In genomic region chr3:13500133-13500885, GRCh38 we compare ENCODE assay signal across 11 cellular contexts. TPM values are rescaled to one million over a fixed set of nuclear protein-coding genes. Genes with fewer than 3 reads are reported as not detected.
A peak's percentile ranks its signal among the peaks of the same experiment; 100 is the strongest.
DNase-seq lines count a peak whose midpoint lies in the region; ATAC-seq and TF ChIP-seq lines count a peak whose summit lies in the region.
"Had no signal": no experiment of that assay in that cellular context is flagged by ENCODE, and none has a peak within 500 bp of the region (broad histone marks: within the 10 kb centered on the region; RNA-seq: fewer than 3 reads in every experiment).

No MANE protein-coding gene starts in this region.

- peak; percentile 41 for DNase-seq in MCF 10A (ENCODE audit: unreplicated experiment)
- DNase-seq in breast epithelium (ENCODE audit: low spot score in 2 of 2) = no peak
- DNase-seq in PC-9 = no peak
- peak; percentile 53 for DNase-seq in Right ventricle myocardium superior
- no peak for DNase-seq in upper lobe of left lung
- no peak for DNase-seq in stimulated activated CD4-positive, alpha-beta T cell treated with anti-CD3 and anti-CD28 coated beads, Interleukin-4, amount 100 ng/mL, for 24 hours
- no peak for DNase-seq in SIG-M5 (lab: John Stamatoyannopoulos, UW)
- DNase-seq: GF-D8; stimulated activated CD4-positive, alpha-beta T cell treated with anti-CD3 and anti-CD28 coated beads, Interleukin-12 subunit alpha, Interleukin-12 subunit beta, amount 100 ng/mL, for 4 hours had no signal

- TF ChIP-seq CTCF in MCF 10A (IDR thresholded peaks at IDR 0.05; ENCODE audit: unreplicated experiment) (peak; percentile 53), breast epithelium (IDR thresholded peaks at IDR 0.05) (no peak), PC-9 (conservative IDR thresholded peaks at IDR 0.05) (peak; percentile 82), upper lobe of left lung (IDR thresholded peaks at IDR 0.05) (peak in 4 of 6 experiments; percentile 17 to 25 (median 19))

- BruUV-seq in MCF 10A (replicated peaks; lab: Mats Ljungman, UMichigan) = no TSS peak
- BruUV-seq in PC-9 (replicated peaks; lab: Mats Ljungman, UMichigan) = no TSS peak

- H3K27me3 Mint-ChIP-seq in MCF 10A (ENCODE audit: insufficient read depth, unreplicated experiment) = no peaks in the 10 kb centered on the region

- no peaks in the 10 kb centered on the region for H3K79me2 ChIP-seq in PC-9 (ENCODE audit: low read depth)

- no peak for ATAC-seq in Right ventricle myocardium superior (ENCODE audit: poor library complexity)
- peak in 1 of 2 donors; percentile 33 for ATAC-seq in upper lobe of left lung (ENCODE audit: low FRiP score in 2 of 2)
- no peak for ATAC-seq in GM21619 (IDR thresholded peaks at IDR 0.05; ENCODE audit: unreplicated experiment)
- ATAC-seq: activated CD4-positive, CD25-positive, alpha-beta regulatory T cell treated with anti-CD3 and anti-CD28 coated beads, Interleukin-2, amount 50 U/mL, for 24 hours had no signal

- intact Hi-C loops in MCF 10A (cut with micrococcal nuclease) (no loop called here), breast epithelium (cut with DNase I; ENCODE audit: low total_unique reads) (loop anchor here (5.0 kb wide), 1 partner anchor 147 kb away; no protein-coding TSS in a partner anchor), PC-9 (cut with micrococcal nuclease; ENCODE audit: unreplicated experiment) (loop anchor here (5.0 kb wide), 1 partner anchor 47 kb away; the partner anchor contains the start of gene FBLN2), Right ventricle myocardium superior (cut with DNase I) (no loop called here)

- H3K36me3 ChIP-seq in breast epithelium (no peaks in the 10 kb centered on the region), PC-9 (ENCODE audit: low read depth) (no peaks in the 10 kb centered on the region), upper lobe of left lung (peaks cover 0 to 31% (median 8%) of the 10 kb centered on the region in 4 donors)

- no peaks in the 10 kb centered on the region for H3K36me3 Mint-ChIP-seq in MCF 10A (ENCODE audit: insufficient read depth, unreplicated experiment)

- H3K9me3 ChIP-seq in breast epithelium = no peaks in the 10 kb centered on the region
- H3K9me3 ChIP-seq in PC-9 (ENCODE audit: insufficient read depth, low read depth) = no peaks in the 10 kb centered on the region
- no peaks in the 10 kb centered on the region for H3K9me3 ChIP-seq in upper lobe of left lung

- H4K20me1 ChIP-seq in PC-9 (ENCODE audit: insufficient read depth) = no peaks in the 10 kb centered on the region

- TF ChIP-seq POLR2A in breast epithelium (IDR thresholded peaks at IDR 0.05) = no peak
- TF ChIP-seq POLR2A in upper lobe of left lung (IDR thresholded peaks at IDR 0.05) = no peak

- WGBS in upper lobe of left lung, 2 donors = 85 to 97% methylated on average over 7 to 15 of the region's 15 CpGs

- H3K9me3 Mint-ChIP-seq in MCF 10A (ENCODE audit: unreplicated experiment) = no peaks in the 10 kb centered on the region

- CTCF ChIA-PET in MCF 10A (lab: Yijun Ruan, JAX) = interaction anchor here (0.6 to 8.9 kb wide), 7 partner anchors 16 to 396 kb away, joined by 3 to 362 read pairs (median 3); no protein-coding TSS in a partner anchor
- CTCF ChIA-PET in PC-9 (lab: Charles Lee) = no interaction called here

- no peaks in the 10 kb centered on the region for H3K27me3 ChIP-seq in breast epithelium
- H3K27me3 ChIP-seq in PC-9 (ENCODE audit: insufficient read depth, low read depth) = no peaks in the 10 kb centered on the region
- H3K27me3 ChIP-seq in upper lobe of left lung = no peaks in the 10 kb centered on the region

- H3K4me3 Mint-ChIP-seq in MCF 10A (ENCODE audit: unreplicated experiment) = no peak overlapping the region

- H3K27ac Mint-ChIP-seq in MCF 10A (ENCODE audit: low read depth, unreplicated experiment) = no peak overlapping the region

- H3K4me1 ChIP-seq in breast epithelium = peaks cover 0 to 6% of the 10 kb centered on the region in 2 donors
- H3K4me1 ChIP-seq in PC-9 (replicated peaks; ENCODE audit: insufficient read depth) = peaks cover 25% of the 10 kb centered on the region
- peaks cover 4 to 7% (median 5%) of the 10 kb centered on the region in 4 donors for H3K4me1 ChIP-seq in upper lobe of left lung

- no peak overlapping the region for H3K27ac ChIP-seq in breast epithelium
- H3K27ac ChIP-seq in PC-9 = no peak overlapping the region
- no peak overlapping the region for H3K27ac ChIP-seq in upper lobe of left lung

- H3K4me2 ChIP-seq in PC-9 = no peak overlapping the region

- POLR2A ChIA-PET in MCF 10A (lab: Yijun Ruan, JAX) (interaction anchor here (0.6 to 0.9 kb wide), 2 partner anchors 148 to 557 kb away, joined by 3 read pairs; no protein-coding TSS in a partner anchor), PC-9 (lab: Charles Lee; ENCODE audit: unreplicated experiment) (no interaction called here)

- no peaks in the 10 kb centered on the region for H3K9me2 ChIP-seq in PC-9 (ENCODE audit: insufficient read depth)

- H3K4me3 ChIP-seq in breast epithelium (no peak overlapping the region), PC-9 (no peak overlapping the region), upper lobe of left lung (no peak overlapping the region)

- no peak overlapping the region for H2AFZ ChIP-seq in PC-9

- peaks cover 20% of the 10 kb centered on the region for H3F3A ChIP-seq in PC-9 (ENCODE audit: insufficient read depth, low read depth)

- TF ChIP-seq EP300 in upper lobe of left lung (IDR thresholded peaks at IDR 0.05) = no peak

- peaks cover 26% of the 10 kb centered on the region for H3K4me1 Mint-ChIP-seq in MCF 10A (ENCODE audit: insufficient read depth, unreplicated experiment)

RNA-seq across cellular contexts. Expression of gene HDAC11, which starts 20.2 kb away (rescaled TPM):
- total RNA-seq in MCF 10A (2022) (8.7 and 9.3 TPM in 2 replicates), breast epithelium (10 to 100 TPM; 14.2 to 21.7 (median 14.4) TPM), PC-9 (2021) (18.4 and 24.3 TPM in 2 replicates), Right ventricle myocardium superior (40.7 TPM), upper lobe of left lung (10 to 100 TPM; 11.5 to 28.1 (median 18.0) TPM)

RNA-seq across cellular contexts. Expression of gene FBLN2, which starts 48.6 kb away (rescaled TPM):
- total RNA-seq in MCF 10A (2022) (not detected in 2 replicates), breast epithelium (100 to 1,000 TPM in 1 of 3 donors, 10 to 100 TPM in 2; 43.5 to 663 (median 81.3) TPM), PC-9 (2021) (0.57 and 1.8 TPM in 2 replicates), Right ventricle myocardium superior (69.7 TPM), upper lobe of left lung (10 to 100 TPM in 4 of 6 donors, 1 to 10 TPM in 2; 2.1 to 85.7 (median 19.5) TPM)

Comparison
In these comparisons a context has a peak if more than half of its experiments do, and no peak if none do; other contexts are left out.
1. DNase-seq: peak in MCF 10A (single experiment) and Right ventricle myocardium superior (single experiment); none in breast epithelium (0 of 2), PC-9 (0 of 2), upper lobe of left lung (0 of 2), stimulated activated CD4-positive, alpha-beta T cell treated with anti-CD3 and anti-CD28 coated beads, Interleukin-4, amount 100 ng/mL, for 24 hours (single experiment) and SIG-M5 (single experiment).
2. CTCF ChIP-seq: peak in MCF 10A (single experiment), PC-9 (single experiment) and upper lobe of left lung (4 of 6); none in breast epithelium (0 of 3).
3. intact Hi-C loops: an anchor here in breast epithelium (5.0 kb wide) and PC-9 (5.0 kb wide); none called in MCF 10A and Right ventricle myocardium superior.